In genomic region chr9:120676767-120677402, GRCh38 we compare ENCODE assay signal across 37 cellular contexts. TPM values are rescaled to one million over a fixed set of nuclear protein-coding genes. Genes with fewer than 3 reads are reported as not detected.
DNase-seq lines count a peak whose midpoint lies in the region; ATAC-seq lines count a peak whose summit lies in the region.
"Had no signal": no experiment of that assay in that cellular context is flagged by ENCODE, and none has a peak within 500 bp of the region (broad histone marks: within the 10 kb centered on the region; RNA-seq: fewer than 3 reads in every experiment).

No MANE protein-coding gene starts in this region.

- H3K56ac ChIP-seq in mesendoderm (ENCODE audit: low read length), result no peak overlapping the region

- no peak overlapping the region for H4K5ac ChIP-seq in mesendoderm (ENCODE audit: low read length)

- H3K27me3 ChIP-seq in mesendoderm (ENCODE audit: insufficient read depth, low read length, poor library complexity), result no peaks in the 10 kb centered on the region
- H3K27me3 ChIP-seq: pancreas, Peyer's patch had no signal

- no peak overlapping the region for H3K23ac ChIP-seq in mesendoderm (ENCODE audit: low read length)

- no peaks in the 10 kb centered on the region for H3K79me1 ChIP-seq in mesendoderm (ENCODE audit: low read length)

- no peak overlapping the region for H3K27ac ChIP-seq in mesendoderm (ENCODE audit: low read depth, low read length)
- H3K27ac ChIP-seq: coronary artery, epithelial cell of prostate, pancreas, Peyer's patch, thoracic aorta had no signal

- no CpG with 5 or more reads among the region's 12 CpGs for WGBS in mesendoderm (ENCODE audit: extremely low coverage, insufficient coverage, low lambda C conversion rate)

- no peak overlapping the region for H4K8ac ChIP-seq in mesendoderm (ENCODE audit: low read depth, low read length)

- H2AK5ac ChIP-seq in mesendoderm (ENCODE audit: low read length), result no peak overlapping the region

- ATAC-seq in HG03457 (IDR thresholded peaks at IDR 0.05; ENCODE audit: unreplicated experiment) (no peak), HG02973 (IDR thresholded peaks at IDR 0.05; ENCODE audit: unreplicated experiment) (no peak), GM18517 (IDR thresholded peaks at IDR 0.05; ENCODE audit: unreplicated experiment) (no peak)
- ATAC-seq: A549; activated T-cell treated with anti-CD3 and anti-CD28 coated beads, Interleukin-2, amount 50 U/mL, for 72 hours; CD8-positive, alpha-beta T cell; left cardiac atrium; right cardiac atrium; stimulated activated naive CD8-positive, alpha-beta T cell treated with anti-CD3 and anti-CD28 coated beads, Interleukin-15, amount 100 ng/mL, for 72 hours had no signal

- no peak overlapping the region for H3K4me2 ChIP-seq in mesendoderm (ENCODE audit: low read length)
- H3K4me2 ChIP-seq: A549 had no signal

- DNase-seq in CD1c-positive myeloid dendritic cell (ENCODE audit: extremely low spot score) (peak; percentile 53), MV-4-11 (lab: John Stamatoyannopoulos, UW) (peak; percentile 81), SKM-1 treated with dmso at 0.1 percent for 144 hours (lab: John Stamatoyannopoulos, UW; ENCODE audit: unreplicated experiment) (peak; percentile 90), mesendoderm (peak; percentile 6), LoVo (ENCODE audit: low spot score) (no peak)
- DNase-seq: activated CD4-positive, alpha-beta T cell treated with anti-CD3 and anti-CD28 coated beads, Interleukin-2, amount 50 U/mL, for 4 hours; activated CD4-positive, CD25-positive, alpha-beta regulatory T cell; activated naive CD4-positive, alpha-beta T cell; activated T-cell treated with anti-CD3 and anti-CD28 coated beads, Interleukin-2, amount 50 U/mL, for 72 hours; CD8-positive, alpha-beta T cell; DMS 273 treated with DMSO at 0.1 percent for 48 hours; effector CD8-positive, alpha-beta T cell; EL; hypothalamus; immature natural killer cell; left cardiac atrium; mammary epithelial cell; NCI-H1092; NCI-H1694; NCI-H2171 treated with DMSO at 0.1 percent for 48 hours; NCI-H510A treated with DMSO at 0.1 percent for 48 hours; nephron progenitor cell; pancreas; Peyer's patch; right cardiac atrium; SHP77 treated with DMSO at 0.1 percent for 48 hours; stimulated activated CD4-positive, alpha-beta T cell treated with anti-CD3 and anti-CD28 coated beads, Interleukin-2, amount 100 ng/mL, for 24 hours; stimulated activated CD8-positive, alpha-beta memory T cell treated with anti-CD3 and anti-CD28 coated beads, Interleukin-4, amount 100 ng/mL, for 48 hours; stimulated activated naive CD8-positive, alpha-beta T cell treated with anti-CD3 and anti-CD28 coated beads, Interleukin-15, amount 100 ng/mL, for 72 hours; T1000 had no signal

- no peaks in the 10 kb centered on the region for H3K36me3 ChIP-seq in mesendoderm (ENCODE audit: control insufficient read depth, insufficient read depth, low read length)
- H3K36me3 ChIP-seq: pancreas, Peyer's patch, thoracic aorta had no signal

- H2BK5ac ChIP-seq in mesendoderm (ENCODE audit: low read length), result no peak overlapping the region

- H3K18ac ChIP-seq in mesendoderm (ENCODE audit: low read length), result no peak overlapping the region

- no peak overlapping the region for H3K4me3 ChIP-seq in mesendoderm (ENCODE audit: low read length)
- H3K4me3 ChIP-seq: A549, coronary artery, pancreas, Peyer's patch, thoracic aorta had no signal

- no peak overlapping the region for H2BK15ac ChIP-seq in mesendoderm (replicated peaks; ENCODE audit: low read depth)

- no peaks in the 10 kb centered on the region for H3K4me1 ChIP-seq in mesendoderm (ENCODE audit: control insufficient read depth, low read depth, low read length)
- H3K4me1 ChIP-seq: Peyer's patch had no signal

- no peak overlapping the region for H3K4ac ChIP-seq in mesendoderm (ENCODE audit: low read depth, low read length)

- no peak overlapping the region for H2BK120ac ChIP-seq in mesendoderm (ENCODE audit: low read depth, low read length)

- H3K79me2 ChIP-seq in mesendoderm (ENCODE audit: control insufficient read depth, insufficient read depth, low read length), result no peaks in the 10 kb centered on the region

- no peak overlapping the region for H3K9ac ChIP-seq in mesendoderm (ENCODE audit: low read length)

RNA-seq across cellular contexts. Expression of gene MEGF9, which starts 37.4 kb away (rescaled TPM):
- 1.4 TPM for polyA plus RNA-seq in mesendoderm (2013, experiment 1 of 2)
- polyA plus RNA-seq in mesendoderm (2013, experiment 2 of 2), result 1.4 TPM
